ENCODE assay signal across 8 cellular contexts in genomic region chr1:170562644-170563338, GRCh38. TPM values are rescaled to one million over a fixed set of nuclear protein-coding genes. Genes with fewer than 3 reads are reported as not detected.
DNase-seq lines count a peak whose midpoint lies in the region; ATAC-seq and TF ChIP-seq lines count a peak whose summit lies in the region.
"Had no signal": no experiment of that assay in that cellular context is flagged by ENCODE, and none has a peak within 500 bp of the region (broad histone marks: within the 10 kb centered on the region; RNA-seq: fewer than 3 reads in every experiment).

No MANE protein-coding gene starts in this region.

- DNase-seq in T-helper 17 cell (no peak), esophagus squamous epithelium (lab: John Stamatoyannopoulos, UW) (no peak), neural progenitor cell (ENCODE audit: low spot score) (no peak), NCI-H524 treated with DMSO at 0.1 percent for 48 hours (lab: John Stamatoyannopoulos, UW) (no peak), superior temporal gyrus (ENCODE audit: extremely low spot score) (no peak)

- TF ChIP-seq CTCF in esophagus squamous epithelium (IDR thresholded peaks at IDR 0.05): no peak
- TF ChIP-seq CTCF in neural progenitor cell (IDR thresholded peaks at IDR 0.05): no peak

- peaks cover 12% of the 10 kb centered on the region for H3K9me3 Mint-ChIP-seq in neural progenitor cell

- peaks cover 11 to 43% (median 27%) of the 10 kb centered on the region in 3 donors for H3K4me1 ChIP-seq in esophagus squamous epithelium
- H3K4me1 ChIP-seq in neural progenitor cell: no peaks in the 10 kb centered on the region

- H3K27ac Mint-ChIP-seq in T-helper 17 cell (peak overlapping the region; percentile 39), neural progenitor cell (peak overlapping the region; percentile 95)

- H3K9ac ChIP-seq in neural progenitor cell: no peak overlapping the region

- no peaks in the 10 kb centered on the region for H3K79me2 ChIP-seq in neural progenitor cell (ENCODE audit: low read depth)

- H4K20me1 ChIP-seq in neural progenitor cell (ENCODE audit: low read depth): no peaks in the 10 kb centered on the region

- no peak overlapping the region for H2AFZ ChIP-seq in neural progenitor cell (replicated peaks)

- H3K36me3 Mint-ChIP-seq in T-helper 17 cell (ENCODE audit: low read depth): no peaks in the 10 kb centered on the region
- no peaks in the 10 kb centered on the region for H3K36me3 Mint-ChIP-seq in neural progenitor cell

- H3K4me3 Mint-ChIP-seq in T-helper 17 cell (no peak overlapping the region), neural progenitor cell (no peak overlapping the region)

- H3K4me3 ChIP-seq in esophagus squamous epithelium (peak overlapping the region in 1 of 4 donors; percentile 38), neural progenitor cell (no peak overlapping the region)

- H3F3A ChIP-seq in neural progenitor cell (ENCODE audit: low read depth): no peaks in the 10 kb centered on the region

- intact Hi-C loops in esophagus squamous epithelium (cut with DNase I): no loop called here

- peaks cover 10% of the 10 kb centered on the region for H3K27me3 Mint-ChIP-seq in T-helper 17 cell
- no peaks in the 10 kb centered on the region for H3K27me3 Mint-ChIP-seq in neural progenitor cell (ENCODE audit: insufficient read depth, low read depth)

- H3K36me3 ChIP-seq in esophagus squamous epithelium (no peaks in the 10 kb centered on the region), neural progenitor cell (no peaks in the 10 kb centered on the region)

- no peak for TF ChIP-seq POLR2A in esophagus squamous epithelium (IDR thresholded peaks at IDR 0.05)

- ATAC-seq in GM18502 (IDR thresholded peaks at IDR 0.05; ENCODE audit: poor library complexity, unreplicated experiment): peak; percentile 76
- peak; percentile 68 for ATAC-seq in HG02938 (IDR thresholded peaks at IDR 0.05; ENCODE audit: unreplicated experiment)
- ATAC-seq in T-helper 17 cell: no peak

- H3K4me1 Mint-ChIP-seq in T-helper 17 cell (peaks cover 7% of the 10 kb centered on the region), neural progenitor cell (peaks cover 31% of the 10 kb centered on the region)

- H3K4me2 ChIP-seq in neural progenitor cell: no peak overlapping the region

- peaks cover 0 to 57% (median 0%) of the 10 kb centered on the region in 4 donors for H3K27me3 ChIP-seq in esophagus squamous epithelium
- no peaks in the 10 kb centered on the region for H3K27me3 ChIP-seq in neural progenitor cell

- 3 to 9% methylated on average over 7 of the region's 7 CpGs for WGBS in esophagus squamous epithelium, 2 donors

- peak overlapping the region; percentile 57 to 82 (median 74) for H3K27ac ChIP-seq in esophagus squamous epithelium
- H3K27ac ChIP-seq in neural progenitor cell: no peak overlapping the region
- H3K27ac ChIP-seq: VCaP had no signal

- H3K9me3 ChIP-seq in T-helper 17 cell (ENCODE audit: control insufficient read depth, low read length, poor library complexity, severe bottlenecking) (no peaks in the 10 kb centered on the region), esophagus squamous epithelium (peaks cover 0 to 19% (median 0%) of the 10 kb centered on the region in 3 donors), neural progenitor cell (ENCODE audit: low read depth) (no peaks in the 10 kb centered on the region)

RNA-seq across cellular contexts. Expression of gene GORAB, which starts 30.8 kb away (rescaled TPM):
- total RNA-seq in T-helper 17 cell (10 to 100 TPM; 20.0 to 20.7 TPM), esophagus squamous epithelium (10 to 100 TPM in 1 of 4 donors, 1 to 10 TPM in 3; 3.3 to 11.8 (median 5.7) TPM), neural progenitor cell (ENCODE audit: low replicate concordance) (20.6 and 23.8 TPM in 2 replicates)
